Comparison of ENCODE assay signal across 25 cellular contexts in the genomic region with DNA sequence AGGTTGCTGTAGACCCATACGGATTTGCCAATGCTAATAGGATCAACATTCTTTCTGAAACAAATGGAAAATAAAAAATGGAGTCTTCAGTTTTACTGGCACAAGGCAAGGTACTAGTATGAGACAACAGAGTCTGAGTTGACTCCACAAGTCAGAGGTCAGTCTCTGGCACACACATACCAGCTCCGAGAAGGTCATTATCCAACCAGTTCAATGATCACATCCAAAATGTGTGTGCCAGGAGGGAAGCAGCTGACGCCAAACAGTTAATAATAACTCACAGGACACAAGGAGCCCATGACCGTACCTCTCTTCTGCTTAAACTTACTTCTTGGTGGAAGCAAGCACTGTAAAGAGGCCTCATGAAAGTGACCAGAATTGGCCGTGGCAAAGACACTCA.
DNase-seq lines count a peak whose midpoint lies in the region; ATAC-seq and TF ChIP-seq lines count a peak whose summit lies in the region.
"Had no signal": no experiment of that assay in that cellular context is flagged by ENCODE, and none has a peak within 500 bp of the region (broad histone marks: within the 10 kb centered on the region; RNA-seq: fewer than 3 reads in every experiment).

No MANE protein-coding gene starts in this region.

- H3K36me3 ChIP-seq in heart left ventricle (no peaks in the 10 kb centered on the region), GM23338 (ENCODE audit: insufficient read depth) (no peaks in the 10 kb centered on the region), psoas muscle (ENCODE audit: insufficient read depth in 1 of 2, low read depth in 1 of 2) (no peaks in the 10 kb centered on the region)
- H3K36me3 ChIP-seq: BLaER1 treated with 17β-estradiol and CSF1 and Interleukin-3, amounts not matched to agents 10 nM and 100 nM had no signal

- H3K9me3 ChIP-seq in right cardiac atrium (ENCODE audit: control insufficient read depth, low read length) (no peaks in the 10 kb centered on the region), heart left ventricle (no peaks in the 10 kb centered on the region), psoas muscle (no peaks in the 10 kb centered on the region)
- H3K9me3 ChIP-seq: A549; BLaER1 treated with 17β-estradiol and CSF1 and Interleukin-3, amounts not matched to agents 10 nM and 100 nM; Caco-2 had no signal

- TF ChIP-seq CTCF in heart left ventricle (IDR thresholded peaks at IDR 0.05), result no peak
- no peak for TF ChIP-seq CTCF in GM23338 (conservative IDR thresholded peaks at IDR 0.05; ENCODE audit: low read depth in 2 of 2)
- TF ChIP-seq CTCF in psoas muscle (IDR thresholded peaks at IDR 0.05), result no peak

- H3K4me1 Mint-ChIP-seq in GM23338, result no peaks in the 10 kb centered on the region
- H3K4me1 Mint-ChIP-seq in activated T-helper 2 cell treated with anti-CD3 and anti-CD28 coated beads, Interferon-gamma antibody, Interleukin-2, Interleukin-4, amounts not matched to agents 10 μg/mL and 5 μg/mL and 100 μg/mL, durations not matched to agents 14 hours and 24 hours and 36 hours (ENCODE audit: low read depth), result no peaks in the 10 kb centered on the region
- H3K4me1 Mint-ChIP-seq: B cell had no signal

- 67% methylated on average over 5 of the region's 5 CpGs for WGBS in right cardiac atrium
- WGBS in heart left ventricle, 4 donors, result 57 to 73% (median 65%) methylated on average over 5 of the region's 5 CpGs
- WGBS in psoas muscle, 3 donors, result 44 to 56% (median 46%) methylated on average over 5 of the region's 5 CpGs

- no peak overlapping the region for H3K4me3 Mint-ChIP-seq in GM23338
- no peak overlapping the region for H3K4me3 Mint-ChIP-seq in activated T-helper 2 cell treated with anti-CD3 and anti-CD28 coated beads, Interferon-gamma antibody, Interleukin-2, Interleukin-4, amounts not matched to agents 10 μg/mL and 5 μg/mL and 100 μg/mL, durations not matched to agents 14 hours and 24 hours and 36 hours (ENCODE audit: low read depth)
- H3K4me3 Mint-ChIP-seq: B cell; CD4-positive, alpha-beta T cell; CD8-positive, alpha-beta T cell had no signal

- H3K9me3 Mint-ChIP-seq in GM23338, result no peaks in the 10 kb centered on the region
- no peaks in the 10 kb centered on the region for H3K9me3 Mint-ChIP-seq in activated T-helper 2 cell treated with anti-CD3 and anti-CD28 coated beads, Interferon-gamma antibody, Interleukin-2, Interleukin-4, amounts not matched to agents 10 μg/mL and 5 μg/mL and 100 μg/mL, durations not matched to agents 14 hours and 24 hours and 36 hours
- H3K9me3 Mint-ChIP-seq: CD4-positive, alpha-beta T cell; CD8-positive, alpha-beta T cell had no signal

- peaks cover 2% of the 10 kb centered on the region for H3K27me3 Mint-ChIP-seq in GM23338 (ENCODE audit: insufficient read depth, low read depth, poor library complexity)
- no peaks in the 10 kb centered on the region for H3K27me3 Mint-ChIP-seq in activated T-helper 2 cell treated with anti-CD3 and anti-CD28 coated beads, Interferon-gamma antibody, Interleukin-2, Interleukin-4, amounts not matched to agents 10 μg/mL and 5 μg/mL and 100 μg/mL, durations not matched to agents 14 hours and 24 hours and 36 hours (ENCODE audit: low read depth)
- H3K27me3 Mint-ChIP-seq: B cell had no signal

- no peak for TF ChIP-seq POLR2A in heart left ventricle (IDR thresholded peaks at IDR 0.05)

- H3K4me1 ChIP-seq in right cardiac atrium (ENCODE audit: control insufficient read depth, insufficient read depth, low read length) (no peaks in the 10 kb centered on the region), heart left ventricle (peaks cover 0 to 8% (median 0%) of the 10 kb centered on the region in 12 donors), GM23338 (ENCODE audit: insufficient read depth) (peaks cover 4% of the 10 kb centered on the region; the same call in 1 of the 2 replicates), psoas muscle (no peaks in the 10 kb centered on the region)
- H3K4me1 ChIP-seq: A549; BLaER1 treated with 17β-estradiol and CSF1 and Interleukin-3, amounts not matched to agents 10 nM and 100 nM; Caco-2 had no signal

- intact Hi-C loops in Right ventricle myocardium inferior (cut with DNase I), result loop anchor here (5.0 kb wide), 1 partner anchor 44 kb away; no protein-coding TSS in a partner anchor
- intact Hi-C loops in right cardiac atrium (cut with DNase I), result no loop called here
- intact Hi-C loops in heart left ventricle (cut with DNase I), result no loop called here
- intact Hi-C loops in left cardiac atrium (cut with DNase I), result no loop called here
- intact Hi-C loops in psoas muscle (cut with DNase I), result no loop called here
- intact Hi-C loops in activated T-helper 2 cell treated with anti-CD3 and anti-CD28 coated beads, Interferon-gamma antibody, Interleukin-2, Interleukin-4, amounts not matched to agents 10 μg/mL and 5 μg/mL and 100 μg/mL, durations not matched to agents 14 hours and 24 hours and 36 hours (cut with micrococcal nuclease), result no loop called here

- ATAC-seq in Right ventricle myocardium inferior (peak; percentile 68), right cardiac atrium (no peak), heart left ventricle (peak in 3 of 4 donors; percentile 55 to 89 (median 87)), left cardiac atrium (no peak), GM23338 (no peak), psoas muscle (peak in 3 of 4 donors; percentile 68 to 88 (median 70))
- ATAC-seq: A549; CD8-positive, alpha-beta T cell; GM12878 had no signal

- DNase-seq in Right ventricle myocardium inferior (ENCODE audit: missing footprints), result no peak
- no peak for DNase-seq in right cardiac atrium
- DNase-seq in heart left ventricle, result no peak
- no peak for DNase-seq in left cardiac atrium
- DNase-seq in GM23338 (ENCODE audit: low spot score), result no peak
- no peak for DNase-seq in psoas muscle
- no peak for DNase-seq in activated T-helper 2 cell treated with anti-CD3 and anti-CD28 coated beads, Interferon-gamma antibody, Interleukin-2, Interleukin-4, amounts not matched to agents 10 μg/mL and 5 μg/mL and 100 μg/mL, durations not matched to agents 14 hours and 24 hours and 36 hours (ENCODE audit: low spot score)
- DNase-seq in stimulated activated CD4-positive, alpha-beta T cell treated with anti-CD3 and anti-CD28 coated beads, Interleukin-2, amount 100 ng/mL, for 24 hours, result no peak
- DNase-seq: AML-193; Caco-2; CD4-positive, alpha-beta T cell; CD8-positive, alpha-beta T cell; DMS 273 treated with DMSO at 0.1 percent for 48 hours; DMS153; DMS53; DMS79; DND-41; EL; GDM1 had no signal

- no peaks in the 10 kb centered on the region for H4K20me1 ChIP-seq in GM23338 (replicated peaks; ENCODE audit: insufficient read depth)
- H4K20me1 ChIP-seq: BLaER1 treated with 17β-estradiol and CSF1 and Interleukin-3, amounts not matched to agents 10 nM and 100 nM had no signal

- no peaks in the 10 kb centered on the region for H3F3A ChIP-seq in GM23338 (replicated peaks; ENCODE audit: low read depth)

- no peaks in the 10 kb centered on the region for H3K9me2 ChIP-seq in GM23338 (ENCODE audit: insufficient read depth)

- no peaks in the 10 kb centered on the region for H3K79me2 ChIP-seq in GM23338 (replicated peaks; ENCODE audit: insufficient read depth)

- H3K27ac Mint-ChIP-seq in GM23338, result no peak overlapping the region
- H3K27ac Mint-ChIP-seq in activated T-helper 2 cell treated with anti-CD3 and anti-CD28 coated beads, Interferon-gamma antibody, Interleukin-2, Interleukin-4, amounts not matched to agents 10 μg/mL and 5 μg/mL and 100 μg/mL, durations not matched to agents 14 hours and 24 hours and 36 hours, result no peak overlapping the region
- H3K27ac Mint-ChIP-seq: B cell; CD4-positive, alpha-beta T cell; CD8-positive, alpha-beta T cell had no signal

- H3K27ac ChIP-seq in right cardiac atrium (ENCODE audit: low read length), result no peak overlapping the region
- no peak overlapping the region for H3K27ac ChIP-seq in heart left ventricle
- H3K27ac ChIP-seq in GM23338 (ENCODE audit: low read depth), result no peak overlapping the region
- no peak overlapping the region for H3K27ac ChIP-seq in psoas muscle
- H3K27ac ChIP-seq: 22Rv1; A549; BLaER1 treated with 17β-estradiol and CSF1 and Interleukin-3, amounts not matched to agents 10 nM and 100 nM; C4-2B had no signal

- H3K36me3 Mint-ChIP-seq in GM23338 (ENCODE audit: low read depth), result no peaks in the 10 kb centered on the region
- no peaks in the 10 kb centered on the region for H3K36me3 Mint-ChIP-seq in activated T-helper 2 cell treated with anti-CD3 and anti-CD28 coated beads, Interferon-gamma antibody, Interleukin-2, Interleukin-4, amounts not matched to agents 10 μg/mL and 5 μg/mL and 100 μg/mL, durations not matched to agents 14 hours and 24 hours and 36 hours (ENCODE audit: low read depth)
- H3K36me3 Mint-ChIP-seq: CD8-positive, alpha-beta T cell had no signal

- H3K4me3 ChIP-seq in right cardiac atrium (ENCODE audit: low read length) (no peak overlapping the region), heart left ventricle (no peak overlapping the region), GM23338 (no peak overlapping the region), psoas muscle (no peak overlapping the region)
- H3K4me3 ChIP-seq: A549; BLaER1 treated with 17β-estradiol and CSF1 and Interleukin-3, amounts not matched to agents 10 nM and 100 nM; GM12878 had no signal

- H3K4me2 ChIP-seq in GM23338, result no peak overlapping the region
- H3K4me2 ChIP-seq: A549; BLaER1 treated with 17β-estradiol and CSF1 and Interleukin-3, amounts not matched to agents 10 nM and 100 nM had no signal

- no peaks in the 10 kb centered on the region for H3K27me3 ChIP-seq in right cardiac atrium (ENCODE audit: control insufficient read depth, insufficient read depth)
- no peaks in the 10 kb centered on the region for H3K27me3 ChIP-seq in heart left ventricle
- no peaks in the 10 kb centered on the region for H3K27me3 ChIP-seq in GM23338 (ENCODE audit: insufficient read depth)
- H3K27me3 ChIP-seq in psoas muscle (ENCODE audit: insufficient read depth in 3 of 3, low read length in 2 of 3), result no peaks in the 10 kb centered on the region
- H3K27me3 ChIP-seq: BLaER1 treated with 17β-estradiol and CSF1 and Interleukin-3, amounts not matched to agents 10 nM and 100 nM had no signal

- H2AFZ ChIP-seq in GM23338, result 0 out of 2 replicates have a peak overlapping the region, but pooled peaks have one; percentile 14

TF ChIP-seq in GM23338, 12 proteins besides CTCF, POLR2A, EP300 and RAD21 (continues in another document):
- TF ChIP-seq STAT1 (IDR thresholded peaks at IDR 0.05; ENCODE audit: unreplicated experiment) (no peak), NANOG (IDR thresholded peaks at IDR 0.05; ENCODE audit: borderline replicate concordance) (no peak), ZNF114 (CRISPR knock-in tag; IDR thresholded peaks at IDR 0.05) (no peak), EZH2phosphoT487 (IDR thresholded peaks at IDR 0.05; ENCODE audit: unreplicated experiment) (no peak)
- TF ChIP-seq, protein P1, sequence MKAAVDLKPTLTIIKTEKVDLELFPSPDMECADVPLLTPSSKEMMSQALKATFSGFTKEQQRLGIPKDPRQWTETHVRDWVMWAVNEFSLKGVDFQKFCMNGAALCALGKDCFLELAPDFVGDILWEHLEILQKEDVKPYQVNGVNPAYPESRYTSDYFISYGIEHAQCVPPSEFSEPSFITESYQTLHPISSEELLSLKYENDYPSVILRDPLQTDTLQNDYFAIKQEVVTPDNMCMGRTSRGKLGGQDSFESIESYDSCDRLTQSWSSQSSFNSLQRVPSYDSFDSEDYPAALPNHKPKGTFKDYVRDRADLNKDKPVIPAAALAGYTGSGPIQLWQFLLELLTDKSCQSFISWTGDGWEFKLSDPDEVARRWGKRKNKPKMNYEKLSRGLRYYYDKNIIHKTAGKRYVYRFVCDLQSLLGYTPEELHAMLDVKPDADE (IDR thresholded peaks at IDR 0.05), result no peak

Comparison
In these comparisons a context has a peak if more than half of its experiments do, and no peak if none do; other contexts are left out.
1. ATAC-seq: peak in Right ventricle myocardium inferior (single experiment), heart left ventricle (3 of 4) and psoas muscle (3 of 4); none in right cardiac atrium (0 of 2), left cardiac atrium (0 of 2) and GM23338 (single experiment).